In genomic region chr16:74373847-74374184, GRCh38 we compare ENCODE assay signal across 5 cellular contexts. TPM values are rescaled to one million over a fixed set of nuclear protein-coding genes. Genes with fewer than 3 reads are reported as not detected.
"Had no signal": no experiment of that assay in that cellular context is flagged by ENCODE, and none has a peak within 500 bp of the region (broad histone marks: within the 10 kb centered on the region; RNA-seq: fewer than 3 reads in every experiment).

No MANE protein-coding gene starts in this region.

RNA-seq across cellular contexts. Expression of gene NPIPB15, which starts 2.3 kb away (rescaled TPM):
- total RNA-seq: epithelial cell of proximal tubule, left ventricle myocardium inferior had no signal

RNA-seq across cellular contexts. Expression of gene CLEC18B, which starts 47.5 kb away (rescaled TPM):
- total RNA-seq: dermis microvascular lymphatic vessel endothelial cell, mononuclear cell had no signal
- polyA plus RNA-seq: endothelial cell of umbilical vein had no signal
